In genomic region chr7:24824896-24825295, GRCh38 we compare ENCODE assay signal across 2 cellular contexts.
TF ChIP-seq lines count a peak whose summit lies in the region.

No MANE protein-coding gene starts in this region.

TF ChIP-seq in SK-N-SH, 30 proteins besides CTCF, POLR2A, EP300 and RAD21:
- TF ChIP-seq, protein P1, sequence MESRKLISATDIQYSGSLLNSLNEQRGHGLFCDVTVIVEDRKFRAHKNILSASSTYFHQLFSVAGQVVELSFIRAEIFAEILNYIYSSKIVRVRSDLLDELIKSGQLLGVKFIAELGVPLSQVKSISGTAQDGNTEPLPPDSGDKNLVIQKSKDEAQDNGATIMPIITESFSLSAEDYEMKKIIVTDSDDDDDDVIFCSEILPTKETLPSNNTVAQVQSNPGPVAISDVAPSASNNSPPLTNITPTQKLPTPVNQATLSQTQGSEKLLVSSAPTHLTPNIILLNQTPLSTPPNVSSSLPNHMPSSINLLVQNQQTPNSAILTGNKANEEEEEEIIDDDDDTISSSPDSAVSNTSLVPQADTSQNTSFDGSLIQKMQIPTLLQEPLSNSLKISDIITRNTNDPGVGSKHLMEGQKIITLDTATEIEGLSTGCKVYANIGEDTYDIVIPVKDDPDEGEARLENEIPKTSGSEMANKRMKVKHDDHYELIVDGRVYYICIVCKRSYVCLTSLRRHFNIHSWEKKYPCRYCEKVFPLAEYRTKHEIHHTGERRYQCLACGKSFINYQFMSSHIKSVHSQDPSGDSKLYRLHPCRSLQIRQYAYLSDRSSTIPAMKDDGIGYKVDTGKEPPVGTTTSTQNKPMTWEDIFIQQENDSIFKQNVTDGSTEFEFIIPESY (IDR thresholded peaks at IDR 0.05; ENCODE audit: borderline replicate concordance, low read depth), result no peak

TF ChIP-seq in SK-N-SH treated with all-trans-retinoic acid at 6 μM for 48 hours, 23 proteins besides CTCF, POLR2A, EP300 and RAD21:
- TF ChIP-seq, protein P2, sequence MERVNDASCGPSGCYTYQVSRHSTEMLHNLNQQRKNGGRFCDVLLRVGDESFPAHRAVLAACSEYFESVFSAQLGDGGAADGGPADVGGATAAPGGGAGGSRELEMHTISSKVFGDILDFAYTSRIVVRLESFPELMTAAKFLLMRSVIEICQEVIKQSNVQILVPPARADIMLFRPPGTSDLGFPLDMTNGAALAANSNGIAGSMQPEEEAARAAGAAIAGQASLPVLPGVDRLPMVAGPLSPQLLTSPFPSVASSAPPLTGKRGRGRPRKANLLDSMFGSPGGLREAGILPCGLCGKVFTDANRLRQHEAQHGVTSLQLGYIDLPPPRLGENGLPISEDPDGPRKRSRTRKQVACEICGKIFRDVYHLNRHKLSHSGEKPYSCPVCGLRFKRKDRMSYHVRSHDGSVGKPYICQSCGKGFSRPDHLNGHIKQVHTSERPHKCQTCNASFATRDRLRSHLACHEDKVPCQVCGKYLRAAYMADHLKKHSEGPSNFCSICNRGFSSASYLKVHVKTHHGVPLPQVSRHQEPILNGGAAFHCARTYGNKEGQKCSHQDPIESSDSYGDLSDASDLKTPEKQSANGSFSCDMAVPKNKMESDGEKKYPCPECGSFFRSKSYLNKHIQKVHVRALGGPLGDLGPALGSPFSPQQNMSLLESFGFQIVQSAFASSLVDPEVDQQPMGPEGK (CRISPR knock-in tag; IDR thresholded peaks at IDR 0.05; ENCODE audit: borderline replicate concordance), result no peak
- no peak for TF ChIP-seq GLIS3 (CRISPR knock-in tag; IDR thresholded peaks at IDR 0.05)
- TF ChIP-seq SNAI2 (CRISPR knock-in tag; IDR thresholded peaks at IDR 0.05), result no peak
- no peak for TF ChIP-seq CREB5 (CRISPR knock-in tag; IDR thresholded peaks at IDR 0.05; ENCODE audit: low read depth)
- TF ChIP-seq ZNF8 (CRISPR knock-in tag; IDR thresholded peaks at IDR 0.05), result no peak
- TF ChIP-seq TOX (CRISPR knock-in tag; IDR thresholded peaks at IDR 0.05; ENCODE audit: borderline replicate concordance), result no peak
- no peak for TF ChIP-seq ISL1 (CRISPR knock-in tag; IDR thresholded peaks at IDR 0.05)
- TF ChIP-seq ZFP30 (CRISPR knock-in tag; IDR thresholded peaks at IDR 0.05), result no peak
- no peak for TF ChIP-seq OSR1 (CRISPR knock-in tag; IDR thresholded peaks at IDR 0.05)
- no peak for TF ChIP-seq ZFP3 (CRISPR knock-in tag; IDR thresholded peaks at IDR 0.05)
- no peak for TF ChIP-seq ZC3H10 (CRISPR knock-in tag; IDR thresholded peaks at IDR 0.05)
- TF ChIP-seq, protein P3, sequence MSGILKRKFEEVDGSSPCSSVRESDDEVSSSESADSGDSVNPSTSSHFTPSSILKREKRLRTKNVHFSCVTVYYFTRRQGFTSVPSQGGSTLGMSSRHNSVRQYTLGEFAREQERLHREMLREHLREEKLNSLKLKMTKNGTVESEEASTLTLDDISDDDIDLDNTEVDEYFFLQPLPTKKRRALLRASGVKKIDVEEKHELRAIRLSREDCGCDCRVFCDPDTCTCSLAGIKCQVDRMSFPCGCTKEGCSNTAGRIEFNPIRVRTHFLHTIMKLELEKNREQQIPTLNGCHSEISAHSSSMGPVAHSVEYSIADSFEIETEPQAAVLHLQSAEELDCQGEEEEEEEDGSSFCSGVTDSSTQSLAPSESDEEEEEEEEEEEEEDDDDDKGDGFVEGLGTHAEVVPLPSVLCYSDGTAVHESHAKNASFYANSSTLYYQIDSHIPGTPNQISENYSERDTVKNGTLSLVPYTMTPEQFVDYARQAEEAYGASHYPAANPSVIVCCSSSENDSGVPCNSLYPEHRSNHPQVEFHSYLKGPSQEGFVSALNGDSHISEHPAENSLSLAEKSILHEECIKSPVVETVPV (CRISPR knock-in tag; IDR thresholded peaks at IDR 0.05), result no peak
